In genomic region chr2:162795312-162795711, GRCh38 we compare ENCODE assay signal across 13 cellular contexts. TPM values are rescaled to one million over a fixed set of nuclear protein-coding genes. Genes with fewer than 3 reads are reported as not detected.
DNase-seq lines count a peak whose midpoint lies in the region; ATAC-seq and TF ChIP-seq lines count a peak whose summit lies in the region.
"Had no signal": no experiment of that assay in that cellular context is flagged by ENCODE, and none has a peak within 500 bp of the region (broad histone marks: within the 10 kb centered on the region; RNA-seq: fewer than 3 reads in every experiment).

No MANE protein-coding gene starts in this region.

- H3K9me3 ChIP-seq in RWPE2 (ENCODE audit: severe bottlenecking), result no peaks in the 10 kb centered on the region

- H3K9me3 Mint-ChIP-seq in HFFc6, result peaks cover 26% of the 10 kb centered on the region
- peaks cover 15% of the 10 kb centered on the region for H3K9me3 Mint-ChIP-seq in mesothelial cell of epicardium

- H3K4me3 ChIP-seq in RWPE2 (ENCODE audit: severe bottlenecking), result no peak overlapping the region
- H3K4me3 ChIP-seq: K562 had no signal

- H3K27ac Mint-ChIP-seq in HFFc6, result no peak overlapping the region
- no peak overlapping the region for H3K27ac Mint-ChIP-seq in mesothelial cell of epicardium
- H3K27ac Mint-ChIP-seq: activated CD4-positive, alpha-beta T cell treated with anti-CD3 and anti-CD28 coated beads for 36 hours had no signal

- DNase-seq in DMS53 (lab: John Stamatoyannopoulos, UW) (peak; percentile 64), RWPE2 (ENCODE audit: low spot score) (no peak), left colon (peak in 1 of 2 donors; percentile 4), HFFc6 (no peak), D341Med (ENCODE audit: low spot score) (no peak), mesothelial cell of epicardium (ENCODE audit: low spot score in 2 of 2, unreplicated experiment in 2 of 2) (no peak)
- no peak for DNase-seq in activated naive CD4-positive, alpha-beta T cell treated with Interleukin-2 at 50 U/mL for 16 hours
- DNase-seq: activated CD4-positive, alpha-beta T cell treated with anti-CD3 and anti-CD28 coated beads for 36 hours had no signal

- H3K27me3 Mint-ChIP-seq in HFFc6 (ENCODE audit: insufficient read depth) (no peaks in the 10 kb centered on the region), mesothelial cell of epicardium (ENCODE audit: low read depth) (peaks cover 2% of the 10 kb centered on the region)
- H3K27me3 Mint-ChIP-seq: activated CD4-positive, alpha-beta T cell treated with anti-CD3 and anti-CD28 coated beads for 36 hours had no signal

- no peaks in the 10 kb centered on the region for H3K27me3 ChIP-seq in RWPE2 (ENCODE audit: insufficient read depth, poor library complexity, severe bottlenecking)

- H3K4me1 ChIP-seq in RWPE2 (ENCODE audit: insufficient read depth, poor library complexity, severe bottlenecking), result no peaks in the 10 kb centered on the region

- H3K4me1 Mint-ChIP-seq in HFFc6 (ENCODE audit: low read depth) (no peaks in the 10 kb centered on the region), mesothelial cell of epicardium (no peaks in the 10 kb centered on the region)
- H3K4me1 Mint-ChIP-seq: activated CD4-positive, alpha-beta T cell treated with anti-CD3 and anti-CD28 coated beads for 36 hours had no signal

- no peaks in the 10 kb centered on the region for H3K36me3 ChIP-seq in RWPE2 (ENCODE audit: low read depth)

- H3K36me3 Mint-ChIP-seq in HFFc6 (ENCODE audit: low read depth) (no peaks in the 10 kb centered on the region), mesothelial cell of epicardium (no peaks in the 10 kb centered on the region)

- H3K4me3 Mint-ChIP-seq in HFFc6 (no peak overlapping the region), mesothelial cell of epicardium (no peak overlapping the region)
- H3K4me3 Mint-ChIP-seq: activated CD4-positive, alpha-beta T cell treated with anti-CD3 and anti-CD28 coated beads for 36 hours had no signal

- ATAC-seq in HG03432 (IDR thresholded peaks at IDR 0.05; ENCODE audit: unreplicated experiment) (peak; percentile 64), RWPE2 (ENCODE audit: low read depth) (no peak), left colon (peak; percentile 46)
- ATAC-seq: activated CD4-positive, alpha-beta T cell treated with anti-CD3 and anti-CD28 coated beads for 36 hours; K562 had no signal

- H3K27ac ChIP-seq in RWPE2 (ENCODE audit: poor library complexity, severe bottlenecking), result no peak overlapping the region

- TF ChIP-seq CTCF in RWPE2 (IDR thresholded peaks at IDR 0.05; ENCODE audit: poor library complexity, severe bottlenecking) (peak; percentile 2), HFFc6 (IDR thresholded peaks at IDR 0.05) (no peak), mesothelial cell of epicardium (IDR thresholded peaks at IDR 0.05; ENCODE audit: unreplicated experiment) (no peak)

- intact Hi-C loops in left colon (cut with DNase I, micrococcal nuclease), result no loop called here

RNA-seq across cellular contexts. Expression of gene KCNH7, which starts 43.3 kb away (rescaled TPM):
- not detected for total RNA-seq in left colon
- not detected for total RNA-seq in HFFc6 (2021; fragmentation: NEBNext Ultra II Directional; extraction: Animal tissue kit (Norgen Biotek cat#: 25700))
- 0.91 to 1.0 TPM (median 0.97 TPM) in 3 replicates for total RNA-seq in mesothelial cell of epicardium
- total RNA-seq: activated CD4-positive, alpha-beta T cell treated with anti-CD3 and anti-CD28 coated beads for 36 hours; endothelial cell of umbilical vein; K562; mononuclear cell; NCI-H460 had no signal
